Comparison of ENCODE assay signal across 19 cellular contexts in genomic region chr4:31068257-31069075, GRCh38.
A peak's percentile ranks its signal among the peaks of the same experiment; 100 is the strongest.
DNase-seq lines count a peak whose midpoint lies in the region; ATAC-seq, FAIRE-seq and TF ChIP-seq lines count a peak whose summit lies in the region.
"Had no signal": no experiment of that assay in that cellular context is flagged by ENCODE, and none has a peak within 500 bp of the region (broad histone marks: within the 10 kb centered on the region; RNA-seq: fewer than 3 reads in every experiment).

No MANE protein-coding gene starts in this region.

- intact Hi-C loops in heart left ventricle (cut with DNase I): no loop called here
- intact Hi-C loops in tibial artery (cut with DNase I; ENCODE audit: low total_unique reads): no loop called here
- intact Hi-C loops in natural killer cell (cut with micrococcal nuclease): no loop called here

- peaks cover 13% of the 10 kb centered on the region for H3K4me1 Mint-ChIP-seq in astrocyte (ENCODE audit: low read depth, unreplicated experiment)
- no peaks in the 10 kb centered on the region for H3K4me1 Mint-ChIP-seq in natural killer cell
- H3K4me1 Mint-ChIP-seq: CD8-positive, alpha-beta memory T cell had no signal

- ATAC-seq in heart left ventricle (peak; percentile 64 to 86 (median 82)), natural killer cell (no peak), GM18858 (IDR thresholded peaks at IDR 0.05; ENCODE audit: unreplicated experiment) (no peak)

- H3K4me3 Mint-ChIP-seq in astrocyte (ENCODE audit: unreplicated experiment): no peak overlapping the region
- H3K4me3 Mint-ChIP-seq in natural killer cell: no peak overlapping the region
- H3K4me3 Mint-ChIP-seq: CD8-positive, alpha-beta memory T cell had no signal

- H3K36me3 ChIP-seq in heart left ventricle (no peaks in the 10 kb centered on the region), right atrium auricular region (no peaks in the 10 kb centered on the region), astrocyte (ENCODE audit: insufficient read depth, low read length) (no peaks in the 10 kb centered on the region), tibial artery (no peaks in the 10 kb centered on the region)
- H3K36me3 ChIP-seq: BLaER1 treated with 17β-estradiol and CSF1 and Interleukin-3, amounts not matched to agents 10 nM and 100 nM had no signal

- H3K9me3 ChIP-seq in heart left ventricle: no peaks in the 10 kb centered on the region
- H3K9me3 ChIP-seq in right atrium auricular region: no peaks in the 10 kb centered on the region
- no peaks in the 10 kb centered on the region for H3K9me3 ChIP-seq in astrocyte (ENCODE audit: insufficient read depth, low read depth, low read length)
- H3K9me3 ChIP-seq in tibial artery: no peaks in the 10 kb centered on the region
- H3K9me3 ChIP-seq: BLaER1 treated with 17β-estradiol and CSF1 and Interleukin-3, amounts not matched to agents 10 nM and 100 nM had no signal

- DNase-seq in heart left ventricle (no peak), right atrium auricular region (ENCODE audit: low spot score) (no peak), astrocyte (ENCODE audit: low read depth) (no peak), myocyte (ENCODE audit: low read depth) (peak; percentile 36), tibial artery (no peak), natural killer cell (no peak), GM03348 (ENCODE audit: low spot score) (no peak)
- DNase-seq: CD8-positive, alpha-beta memory T cell; GDM1; GOT3; NCI-H1092; NCI-H146; NCI-H2081 treated with DMSO at 0.1 percent for 48 hours; NCI-H524 had no signal

- H3K9me3 Mint-ChIP-seq in astrocyte (ENCODE audit: unreplicated experiment): no peaks in the 10 kb centered on the region
- peaks cover 7 to 8% of the 10 kb centered on the region in 2 donors for H3K9me3 Mint-ChIP-seq in natural killer cell

- WGBS in heart left ventricle, 4 donors: 59 to 70% (median 67%) methylated on average over 11 of the region's 11 CpGs

- no peak for TF ChIP-seq POLR2A in heart left ventricle (IDR thresholded peaks at IDR 0.05)

- no peak overlapping the region for H2AFZ ChIP-seq in astrocyte (ENCODE audit: low read depth, low read length)

- H3K27ac Mint-ChIP-seq in astrocyte (ENCODE audit: unreplicated experiment) (no peak overlapping the region), natural killer cell (no peak overlapping the region)
- H3K27ac Mint-ChIP-seq: CD8-positive, alpha-beta memory T cell had no signal

- H3K27me3 Mint-ChIP-seq in astrocyte (ENCODE audit: low read depth, unreplicated experiment) (no peaks in the 10 kb centered on the region), natural killer cell (ENCODE audit: low read depth in 2 of 2) (no peaks in the 10 kb centered on the region)
- H3K27me3 Mint-ChIP-seq: CD8-positive, alpha-beta memory T cell had no signal

- H3K4me3 ChIP-seq in heart left ventricle: no peak overlapping the region
- no peak overlapping the region for H3K4me3 ChIP-seq in right atrium auricular region
- H3K4me3 ChIP-seq in astrocyte (ENCODE audit: insufficient read depth, low read depth, low read length): no peak overlapping the region
- H3K4me3 ChIP-seq in tibial artery: no peak overlapping the region
- H3K4me3 ChIP-seq: BLaER1 treated with 17β-estradiol and CSF1 and Interleukin-3, amounts not matched to agents 10 nM and 100 nM had no signal

- H3K36me3 Mint-ChIP-seq in astrocyte (ENCODE audit: low read depth, unreplicated experiment) (no peaks in the 10 kb centered on the region), natural killer cell (no peaks in the 10 kb centered on the region)
- H3K36me3 Mint-ChIP-seq: CD8-positive, alpha-beta memory T cell had no signal

- no peaks in the 10 kb centered on the region for H3K27me3 ChIP-seq in heart left ventricle
- no peaks in the 10 kb centered on the region for H3K27me3 ChIP-seq in right atrium auricular region
- H3K27me3 ChIP-seq in astrocyte (ENCODE audit: insufficient read depth, low read length): no peaks in the 10 kb centered on the region
- no peaks in the 10 kb centered on the region for H3K27me3 ChIP-seq in tibial artery
- H3K27me3 ChIP-seq: BLaER1 treated with 17β-estradiol and CSF1 and Interleukin-3, amounts not matched to agents 10 nM and 100 nM had no signal

- peak overlapping the region; percentile 15 for H3K4me2 ChIP-seq in astrocyte (ENCODE audit: low read length)
- H3K4me2 ChIP-seq: BLaER1 treated with 17β-estradiol and CSF1 and Interleukin-3, amounts not matched to agents 10 nM and 100 nM; KMS-11 had no signal

- H3K4me1 ChIP-seq in heart left ventricle (peaks cover 0 to 9% (median 0%) of the 10 kb centered on the region in 12 donors), right atrium auricular region (no peaks in the 10 kb centered on the region), astrocyte (ENCODE audit: insufficient read depth, low read length) (no peaks in the 10 kb centered on the region), tibial artery (peaks cover 0 to 43% (median 2%) of the 10 kb centered on the region in 4 donors)
- H3K4me1 ChIP-seq: BLaER1 treated with 17β-estradiol and CSF1 and Interleukin-3, amounts not matched to agents 10 nM and 100 nM had no signal

- peak overlapping the region; percentile 4 for H3K9ac ChIP-seq in astrocyte (ENCODE audit: low read length)
- H3K9ac ChIP-seq: BLaER1 treated with 17β-estradiol and CSF1 and Interleukin-3, amounts not matched to agents 10 nM and 100 nM; KMS-11 had no signal

- no peaks in the 10 kb centered on the region for H4K20me1 ChIP-seq in astrocyte (ENCODE audit: insufficient read depth, low read length)
- H4K20me1 ChIP-seq: BLaER1 treated with 17β-estradiol and CSF1 and Interleukin-3, amounts not matched to agents 10 nM and 100 nM had no signal

- no peak for FAIRE-seq in astrocyte (lab: Jason Lieb, UNC)
- FAIRE-seq: A204.1, GM12891 had no signal

- H3K79me2 ChIP-seq in astrocyte (ENCODE audit: insufficient read depth, low read length): no peaks in the 10 kb centered on the region

- TF ChIP-seq CTCF in heart left ventricle (IDR thresholded peaks at IDR 0.05) (no peak), right atrium auricular region (IDR thresholded peaks at IDR 0.05) (no peak), astrocyte (IDR thresholded peaks at IDR 0.05; ENCODE audit: insufficient read depth, low read depth, low read length) (no peak), tibial artery (IDR thresholded peaks at IDR 0.05) (no peak), natural killer cell (IDR thresholded peaks at IDR 0.05) (no peak)

- peak overlapping the region in 8 of 12 donors; percentile 6 to 62 (median 40) for H3K27ac ChIP-seq in heart left ventricle
- H3K27ac ChIP-seq in right atrium auricular region: no peak overlapping the region
- peak overlapping the region; percentile 15 for H3K27ac ChIP-seq in astrocyte (ENCODE audit: low read depth, low read length)
- H3K27ac ChIP-seq in tibial artery: peak overlapping the region; percentile 58 to 59
- H3K27ac ChIP-seq: BLaER1 treated with 17β-estradiol and CSF1 and Interleukin-3, amounts not matched to agents 10 nM and 100 nM; KMS-11 had no signal

Comparison
In these comparisons a context has a peak if more than half of its experiments do, and no peak if none do; other contexts are left out.
1. H3K27ac ChIP-seq: peak in heart left ventricle (8 of 12), astrocyte (single experiment) and tibial artery (2 of 2); none in right atrium auricular region (0 of 2).
2. ATAC-seq: peak in heart left ventricle (4 of 4); none in natural killer cell (0 of 3) and GM18858 (single experiment).